In the genomic region with DNA sequence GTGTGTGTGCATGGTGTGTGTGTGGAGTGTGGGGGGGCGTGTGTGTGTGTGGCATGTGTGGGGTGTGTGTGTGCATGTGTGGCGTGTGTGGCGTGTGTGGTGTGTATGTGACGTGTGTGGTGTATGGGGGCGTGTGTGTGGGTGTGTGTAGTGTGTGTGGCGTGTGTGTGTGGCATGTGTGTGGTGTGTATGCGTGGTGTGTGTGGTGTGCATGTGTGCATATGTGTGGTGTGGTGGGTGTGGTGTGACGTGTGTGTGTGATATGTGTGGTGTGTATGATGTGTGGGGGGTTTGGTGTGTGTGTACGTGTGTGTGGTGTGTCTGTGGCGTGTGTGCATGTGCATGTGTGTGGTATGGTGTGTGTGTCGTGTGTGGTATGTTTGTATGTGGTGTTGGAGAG, we compare ENCODE assay signal across 2 cellular contexts.
TF ChIP-seq lines count a peak whose summit lies in the region.

No MANE protein-coding gene starts in this region.

TF ChIP-seq in HEK293, 187 proteins besides CTCF, POLR2A, EP300 and RAD21:
- TF ChIP-seq EGR2 (tag by site-specific recombination; IDR thresholded peaks at IDR 0.05; ENCODE audit: low read depth) (peak; percentile 56), ZFHX2 (tag by site-specific recombination; conservative IDR thresholded peaks at IDR 0.05) (peak; percentile 50; the same call in 1 of the 2 replicates), ZNF202 (tag by site-specific recombination; IDR thresholded peaks at IDR 0.05; ENCODE audit: borderline replicate concordance) (0 out of 2 replicates have a peak, but pooled peaks have one; percentile 4), HOXC10 (CRISPR knock-in tag; IDR thresholded peaks at IDR 0.05) (no peak)
- TF ChIP-seq, protein P1, sequence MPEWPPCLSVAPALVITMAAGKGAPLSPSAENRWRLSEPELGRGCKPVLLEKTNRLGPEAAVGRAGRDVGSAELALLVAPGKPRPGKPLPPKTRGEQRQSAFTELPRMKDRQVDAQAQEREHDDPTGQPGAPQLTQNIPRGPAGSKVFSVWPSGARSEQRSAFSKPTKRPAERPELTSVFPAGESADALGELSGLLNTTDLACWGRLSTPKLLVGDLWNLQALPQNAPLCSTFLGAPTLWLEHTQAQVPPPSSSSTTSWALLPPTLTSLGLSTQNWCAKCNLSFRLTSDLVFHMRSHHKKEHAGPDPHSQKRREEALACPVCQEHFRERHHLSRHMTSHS (tag by site-specific recombination; IDR thresholded peaks at IDR 0.05), result no peak
- TF ChIP-seq, protein P2, sequence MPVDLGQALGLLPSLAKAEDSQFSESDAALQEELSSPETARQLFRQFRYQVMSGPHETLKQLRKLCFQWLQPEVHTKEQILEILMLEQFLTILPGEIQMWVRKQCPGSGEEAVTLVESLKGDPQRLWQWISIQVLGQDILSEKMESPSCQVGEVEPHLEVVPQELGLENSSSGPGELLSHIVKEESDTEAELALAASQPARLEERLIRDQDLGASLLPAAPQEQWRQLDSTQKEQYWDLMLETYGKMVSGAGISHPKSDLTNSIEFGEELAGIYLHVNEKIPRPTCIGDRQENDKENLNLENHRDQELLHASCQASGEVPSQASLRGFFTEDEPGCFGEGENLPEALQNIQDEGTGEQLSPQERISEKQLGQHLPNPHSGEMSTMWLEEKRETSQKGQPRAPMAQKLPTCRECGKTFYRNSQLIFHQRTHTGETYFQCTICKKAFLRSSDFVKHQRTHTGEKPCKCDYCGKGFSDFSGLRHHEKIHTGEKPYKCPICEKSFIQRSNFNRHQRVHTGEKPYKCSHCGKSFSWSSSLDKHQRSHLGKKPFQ (tag by site-specific recombination; IDR thresholded peaks at IDR 0.05), result peak; percentile 79
TF ChIP-seq in HEK293: peak in this region for 4.

TF ChIP-seq in K562, 482 proteins besides CTCF, POLR2A, EP300 and RAD21:
- no peak for TF ChIP-seq SIX5 (IDR thresholded peaks at IDR 0.05; ENCODE audit: borderline replicate concordance in 1 of 2, insufficient read depth in 1 of 2, low read depth in 1 of 2, low read length in 2 of 2)
- TF ChIP-seq CHD4 (IDR thresholded peaks at IDR 0.05; ENCODE audit: insufficient read depth, insufficient replicate concordance, low read depth, low read length, poor library complexity, severe bottlenecking), result no peak
- peak; percentile 46 for TF ChIP-seq EGR1 (conservative IDR thresholded peaks at IDR 0.05)
- TF ChIP-seq LARP7 (IDR thresholded peaks at IDR 0.05), result no peak
